ENCODE assay signal across 1 cellular context in the genomic region with DNA sequence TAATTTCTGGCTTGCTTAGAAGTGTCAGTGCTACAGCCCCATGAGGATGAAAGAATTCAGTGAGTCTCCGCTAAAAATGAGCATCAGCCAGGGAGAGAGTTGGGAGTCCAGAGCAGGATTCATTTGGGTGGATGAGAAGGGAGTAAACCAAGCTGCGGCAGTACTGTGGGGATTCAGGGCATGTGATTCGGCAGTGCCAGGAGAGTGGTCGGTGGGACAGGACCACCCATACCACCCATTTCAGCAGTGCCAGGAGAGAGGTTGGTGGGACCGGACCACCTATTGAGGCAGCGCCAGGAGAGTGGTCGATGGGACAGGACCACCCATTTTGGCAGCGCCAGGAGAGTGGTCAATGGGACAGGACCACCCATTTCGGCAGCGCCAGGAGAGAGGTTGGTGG.
TF ChIP-seq lines count a peak whose summit lies in the region.

No MANE protein-coding gene starts in this region.

TF ChIP-seq in GM12878, 131 proteins besides CTCF, POLR2A, EP300 and RAD21 (continued from another document):
- TF ChIP-seq, protein P1, sequence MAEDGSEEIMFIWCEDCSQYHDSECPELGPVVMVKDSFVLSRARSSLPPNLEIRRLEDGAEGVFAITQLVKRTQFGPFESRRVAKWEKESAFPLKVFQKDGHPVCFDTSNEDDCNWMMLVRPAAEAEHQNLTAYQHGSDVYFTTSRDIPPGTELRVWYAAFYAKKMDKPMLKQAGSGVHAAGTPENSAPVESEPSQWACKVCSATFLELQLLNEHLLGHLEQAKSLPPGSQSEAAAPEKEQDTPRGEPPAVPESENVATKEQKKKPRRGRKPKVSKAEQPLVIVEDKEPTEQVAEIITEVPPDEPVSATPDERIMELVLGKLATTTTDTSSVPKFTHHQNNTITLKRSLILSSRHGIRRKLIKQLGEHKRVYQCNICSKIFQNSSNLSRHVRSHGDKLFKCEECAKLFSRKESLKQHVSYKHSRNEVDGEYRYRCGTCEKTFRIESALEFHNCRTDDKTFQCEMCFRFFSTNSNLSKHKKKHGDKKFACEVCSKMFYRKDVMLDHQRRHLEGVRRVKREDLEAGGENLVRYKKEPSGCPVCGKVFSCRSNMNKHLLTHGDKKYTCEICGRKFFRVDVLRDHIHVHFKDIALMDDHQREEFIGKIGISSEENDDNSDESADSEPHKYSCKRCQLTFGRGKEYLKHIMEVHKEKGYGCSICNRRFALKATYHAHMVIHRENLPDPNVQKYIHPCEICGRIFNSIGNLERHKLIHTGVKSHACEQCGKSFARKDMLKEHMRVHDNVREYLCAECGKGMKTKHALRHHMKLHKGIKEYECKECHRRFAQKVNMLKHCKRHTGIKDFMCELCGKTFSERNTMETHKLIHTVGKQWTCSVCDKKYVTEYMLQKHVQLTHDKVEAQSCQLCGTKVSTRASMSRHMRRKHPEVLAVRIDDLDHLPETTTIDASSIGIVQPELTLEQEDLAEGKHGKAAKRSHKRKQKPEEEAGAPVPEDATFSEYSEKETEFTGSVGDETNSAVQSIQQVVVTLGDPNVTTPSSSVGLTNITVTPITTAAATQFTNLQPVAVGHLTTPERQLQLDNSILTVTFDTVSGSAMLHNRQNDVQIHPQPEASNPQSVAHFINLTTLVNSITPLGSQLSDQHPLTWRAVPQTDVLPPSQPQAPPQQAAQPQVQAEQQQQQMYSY (CRISPR knock-in tag; IDR thresholded peaks at IDR 0.05): no peak
- no peak for TF ChIP-seq IRF4 (IDR thresholded peaks at IDR 0.05; ENCODE audit: low read depth, low read length)
TF ChIP-seq in GM12878: peak in this region for 0.
